ENCODE assay signal across 1 cellular context in genomic region chr19:40700083-40700482, GRCh38.
A peak's percentile ranks its signal among the peaks of the same experiment; 100 is the strongest.
TF ChIP-seq lines count a peak whose summit lies in the region.

No MANE protein-coding gene starts in this region.

TF ChIP-seq in HepG2, 621 proteins besides CTCF, POLR2A, EP300 and RAD21:
- TF ChIP-seq AGO2 (optimal IDR thresholded peaks at IDR 0.05; ENCODE audit: low read depth, low read length) (peak; percentile 37), KLF6 (CRISPR knock-in tag; IDR thresholded peaks at IDR 0.05) (no peak)
TF ChIP-seq in HepG2: peak in this region for 1.
